In genomic region chr2:239020541-239021041, GRCh38 we compare ENCODE assay signal across 23 cellular contexts.
DNase-seq lines count a peak whose midpoint lies in the region; ATAC-seq and TF ChIP-seq lines count a peak whose summit lies in the region.
"Had no signal": no experiment of that assay in that cellular context is flagged by ENCODE, and none has a peak within 500 bp of the region (broad histone marks: within the 10 kb centered on the region; RNA-seq: fewer than 3 reads in every experiment).

No MANE protein-coding gene starts in this region.

- no peak overlapping the region for H3K4me3 ChIP-seq in SK-N-SH (ENCODE audit: low read depth in 2 of 2, low read length in 1 of 2)
- H3K4me3 ChIP-seq: PC-9 had no signal

- no peaks in the 10 kb centered on the region for H3K79me2 ChIP-seq in SK-N-SH (ENCODE audit: insufficient read depth)

- CTCF ChIA-PET in SK-N-SH (lab: Yijun Ruan, JAX), result interaction anchor here (0.9 to 1.1 kb wide), 2 partner anchors 19 to 86 kb away, joined by 3 read pairs; no protein-coding TSS in a partner anchor
- CTCF ChIA-PET in activated CD8-positive, alpha-beta T cell treated with anti-CD3 and anti-CD28 coated beads, Interleukin-2, amount 10 ng/mL, durations not matched to agents 7 days and 5 days (lab: Charles Lee), result no interaction called here

- H3F3A ChIP-seq in SK-N-SH (replicated peaks; ENCODE audit: insufficient read depth), result no peaks in the 10 kb centered on the region

- H3K27ac ChIP-seq in SK-N-SH (ENCODE audit: low read depth in 2 of 2, low read length in 1 of 2), result no peak overlapping the region
- H3K27ac ChIP-seq: 22Rv1, PC-9 had no signal

- no peak overlapping the region for H3K4me2 ChIP-seq in SK-N-SH
- H3K4me2 ChIP-seq: PC-9 had no signal

- no peaks in the 10 kb centered on the region for H3K36me3 Mint-ChIP-seq in natural killer cell treated with Interleukin-12 subunit alpha and Interleukin-12 subunit beta and Interleukin-15 and Interleukin-18, amount 100 ng/mL, for 72 hours
- no peaks in the 10 kb centered on the region for H3K36me3 Mint-ChIP-seq in natural killer cell
- H3K36me3 Mint-ChIP-seq in activated CD8-positive, alpha-beta T cell treated with anti-CD3 and anti-CD28 coated beads, Interleukin-2, amount 10 ng/mL, durations not matched to agents 7 days and 5 days (ENCODE audit: low read depth), result no peaks in the 10 kb centered on the region
- H3K36me3 Mint-ChIP-seq: CD14-positive monocyte had no signal

- peaks cover 0 to 13% of the 10 kb centered on the region in 2 experiments; a peak in 3 of 4 replicates for H3K4me1 ChIP-seq in SK-N-SH (ENCODE audit: control insufficient read depth in 1 of 2, insufficient read depth in 2 of 2, low read depth in 1 of 2, low read length in 1 of 2)
- H3K4me1 ChIP-seq: BE2C had no signal

- no peaks in the 10 kb centered on the region for H3K9me3 ChIP-seq in SK-N-SH
- H3K9me3 ChIP-seq: BE2C had no signal

- H3K9ac ChIP-seq in SK-N-SH, result no peak overlapping the region

- no peak for ATAC-seq in natural killer cell treated with Interleukin-12 subunit alpha and Interleukin-12 subunit beta and Interleukin-15 and Interleukin-18, amount 100 ng/mL, for 72 hours
- ATAC-seq in natural killer cell, result no peak
- ATAC-seq in activated CD8-positive, alpha-beta T cell treated with anti-CD3 and anti-CD28 coated beads, Interleukin-2, amount 10 ng/mL, durations not matched to agents 7 days and 5 days, result no peak

- TF ChIP-seq RAD21 in SK-N-SH (IDR thresholded peaks at IDR 0.05; ENCODE audit: low read length), result no peak

- H3K27me3 Mint-ChIP-seq in natural killer cell treated with Interleukin-12 subunit alpha and Interleukin-12 subunit beta and Interleukin-15 and Interleukin-18, amount 100 ng/mL, for 72 hours, result peaks cover 4 to 6% of the 10 kb centered on the region in 2 donors
- peaks cover 0 to 7% of the 10 kb centered on the region in 2 donors for H3K27me3 Mint-ChIP-seq in natural killer cell (ENCODE audit: low read depth in 2 of 2)
- H3K27me3 Mint-ChIP-seq in activated CD8-positive, alpha-beta T cell treated with anti-CD3 and anti-CD28 coated beads, Interleukin-2, amount 10 ng/mL, durations not matched to agents 7 days and 5 days (ENCODE audit: low read depth), result peaks cover 2% of the 10 kb centered on the region

- H3K36me3 ChIP-seq in SK-N-SH (replicated peaks in 1 of 2; ENCODE audit: control insufficient read depth in 1 of 2, insufficient read depth in 2 of 2, low read length in 1 of 2), result no peaks in the 10 kb centered on the region
- H3K36me3 ChIP-seq: BE2C had no signal

- no peak overlapping the region for H2AFZ ChIP-seq in SK-N-SH (ENCODE audit: low read depth)
- H2AFZ ChIP-seq: PC-9 had no signal

- no peak for TF ChIP-seq EP300 in SK-N-SH (IDR thresholded peaks at IDR 0.05; ENCODE audit: borderline replicate concordance in 1 of 2, low read depth in 1 of 2, low read length in 1 of 2)

- H3K27ac Mint-ChIP-seq in natural killer cell treated with Interleukin-12 subunit alpha and Interleukin-12 subunit beta and Interleukin-15 and Interleukin-18, amount 100 ng/mL, for 72 hours, result no peak overlapping the region
- no peak overlapping the region for H3K27ac Mint-ChIP-seq in natural killer cell
- no peak overlapping the region for H3K27ac Mint-ChIP-seq in activated CD8-positive, alpha-beta T cell treated with anti-CD3 and anti-CD28 coated beads, Interleukin-2, amount 10 ng/mL, durations not matched to agents 7 days and 5 days
- H3K27ac Mint-ChIP-seq: CD14-positive monocyte had no signal

- peak; percentile 10 for DNase-seq in activated CD8-positive, alpha-beta memory T cell treated with anti-CD3 and anti-CD28 coated beads, Interleukin-2, amount 50 U/mL, for 4 hours
- DNase-seq in activated CD8-positive, alpha-beta memory T cell treated with anti-CD3 and anti-CD28 coated beads, Interleukin-2, amount 50 U/mL, for 48 hours, result no peak
- peak; percentile 49 for DNase-seq in natural killer cell treated with Interleukin-12 subunit alpha and Interleukin-12 subunit beta and Interleukin-15 and Interleukin-18, amount 100 ng/mL, for 72 hours (ENCODE audit: low spot score)
- DNase-seq in natural killer cell, result no peak
- peak; percentile 68 for DNase-seq in posterior vena cava (ENCODE audit: low spot score)
- no peak for DNase-seq in NCI-H748 (lab: John Stamatoyannopoulos, UW; ENCODE audit: unreplicated experiment)
- DNase-seq in SK-N-SH, result no peak
- DNase-seq in activated CD8-positive, alpha-beta T cell treated with anti-CD3 and anti-CD28 coated beads, Interleukin-2, amount 10 ng/mL, durations not matched to agents 7 days and 5 days, result no peak
- DNase-seq: ACHN, BE2C, DMS153, DND-41, HCEC 1CT, IMR-90, KG1, MM.1S, NCI-H2029, NCI-H446, NCI-H524 treated with DMSO at 0.1 percent for 48 hours, PC-9, SHP77 had no signal

- H4K20me1 ChIP-seq in SK-N-SH (ENCODE audit: insufficient read depth), result no peaks in the 10 kb centered on the region

- 60% methylated on average over 15 of the region's 17 CpGs for WGBS in SK-N-SH (ENCODE audit: low lambda C conversion rate)

- H3K4me1 Mint-ChIP-seq in natural killer cell treated with Interleukin-12 subunit alpha and Interleukin-12 subunit beta and Interleukin-15 and Interleukin-18, amount 100 ng/mL, for 72 hours (ENCODE audit: low read depth in 2 of 2), result no peaks in the 10 kb centered on the region
- H3K4me1 Mint-ChIP-seq in natural killer cell, result no peaks in the 10 kb centered on the region
- H3K4me1 Mint-ChIP-seq in activated CD8-positive, alpha-beta T cell treated with anti-CD3 and anti-CD28 coated beads, Interleukin-2, amount 10 ng/mL, durations not matched to agents 7 days and 5 days (ENCODE audit: low read depth), result no peaks in the 10 kb centered on the region
- H3K4me1 Mint-ChIP-seq: CD14-positive monocyte had no signal

- H3K9me2 ChIP-seq in SK-N-SH, result no peaks in the 10 kb centered on the region

- H3K4me3 Mint-ChIP-seq in natural killer cell treated with Interleukin-12 subunit alpha and Interleukin-12 subunit beta and Interleukin-15 and Interleukin-18, amount 100 ng/mL, for 72 hours, result no peak overlapping the region
- H3K4me3 Mint-ChIP-seq in natural killer cell, result no peak overlapping the region
- H3K4me3 Mint-ChIP-seq in activated CD8-positive, alpha-beta T cell treated with anti-CD3 and anti-CD28 coated beads, Interleukin-2, amount 10 ng/mL, durations not matched to agents 7 days and 5 days, result no peak overlapping the region
- H3K4me3 Mint-ChIP-seq: CD14-positive monocyte had no signal

- POLR2A ChIA-PET in SK-N-SH (lab: Yijun Ruan, JAX), result interaction anchor here (1.0 kb wide), 1 partner anchor 1114 kb away, joined by 3 read pairs; no protein-coding TSS in a partner anchor
- POLR2A ChIA-PET in activated CD8-positive, alpha-beta T cell treated with anti-CD3 and anti-CD28 coated beads, Interleukin-2, amount 10 ng/mL, durations not matched to agents 7 days and 5 days (lab: Charles Lee), result interaction anchor here (0.6 kb wide), 1 partner anchor 683 kb away, joined by 4 read pairs; no protein-coding TSS in a partner anchor

- no peaks in the 10 kb centered on the region for H3K27me3 ChIP-seq in SK-N-SH (ENCODE audit: insufficient read depth)

- no peaks in the 10 kb centered on the region for H3K9me3 Mint-ChIP-seq in natural killer cell treated with Interleukin-12 subunit alpha and Interleukin-12 subunit beta and Interleukin-15 and Interleukin-18, amount 100 ng/mL, for 72 hours
- no peaks in the 10 kb centered on the region for H3K9me3 Mint-ChIP-seq in natural killer cell
- no peaks in the 10 kb centered on the region for H3K9me3 Mint-ChIP-seq in activated CD8-positive, alpha-beta T cell treated with anti-CD3 and anti-CD28 coated beads, Interleukin-2, amount 10 ng/mL, durations not matched to agents 7 days and 5 days (ENCODE audit: insufficient read depth)

- TF ChIP-seq CTCF in natural killer cell (IDR thresholded peaks at IDR 0.05) (no peak), SK-N-SH (IDR thresholded peaks at IDR 0.05) (no peak)

- intact Hi-C loops in natural killer cell (cut with micrococcal nuclease), result no loop called here
- intact Hi-C loops in posterior vena cava (cut with DNase I), result no loop called here

TF ChIP-seq in SK-N-SH, 30 proteins besides CTCF, POLR2A, EP300 and RAD21:
- TF ChIP-seq NFIC (IDR thresholded peaks at IDR 0.05; ENCODE audit: borderline replicate concordance) (no peak), TCF12 (IDR thresholded peaks at IDR 0.05) (no peak), GATA2 (CRISPR knock-in tag; IDR thresholded peaks at IDR 0.05) (no peak)

Comparison
In these comparisons a context has a peak if more than half of its experiments do, and no peak if none do; other contexts are left out.
1. DNase-seq: peak in activated CD8-positive, alpha-beta memory T cell treated with anti-CD3 and anti-CD28 coated beads, Interleukin-2, amount 50 U/mL, for 4 hours (single experiment), natural killer cell treated with Interleukin-12 subunit alpha and Interleukin-12 subunit beta and Interleukin-15 and Interleukin-18, amount 100 ng/mL, for 72 hours (single experiment) and posterior vena cava (single experiment); none in activated CD8-positive, alpha-beta memory T cell treated with anti-CD3 and anti-CD28 coated beads, Interleukin-2, amount 50 U/mL, for 48 hours (single experiment), natural killer cell (single experiment), NCI-H748 (single experiment), SK-N-SH (single experiment) and activated CD8-positive, alpha-beta T cell treated with anti-CD3 and anti-CD28 coated beads, Interleukin-2, amount 10 ng/mL, durations not matched to agents 7 days and 5 days (single experiment).